In the genomic region with DNA sequence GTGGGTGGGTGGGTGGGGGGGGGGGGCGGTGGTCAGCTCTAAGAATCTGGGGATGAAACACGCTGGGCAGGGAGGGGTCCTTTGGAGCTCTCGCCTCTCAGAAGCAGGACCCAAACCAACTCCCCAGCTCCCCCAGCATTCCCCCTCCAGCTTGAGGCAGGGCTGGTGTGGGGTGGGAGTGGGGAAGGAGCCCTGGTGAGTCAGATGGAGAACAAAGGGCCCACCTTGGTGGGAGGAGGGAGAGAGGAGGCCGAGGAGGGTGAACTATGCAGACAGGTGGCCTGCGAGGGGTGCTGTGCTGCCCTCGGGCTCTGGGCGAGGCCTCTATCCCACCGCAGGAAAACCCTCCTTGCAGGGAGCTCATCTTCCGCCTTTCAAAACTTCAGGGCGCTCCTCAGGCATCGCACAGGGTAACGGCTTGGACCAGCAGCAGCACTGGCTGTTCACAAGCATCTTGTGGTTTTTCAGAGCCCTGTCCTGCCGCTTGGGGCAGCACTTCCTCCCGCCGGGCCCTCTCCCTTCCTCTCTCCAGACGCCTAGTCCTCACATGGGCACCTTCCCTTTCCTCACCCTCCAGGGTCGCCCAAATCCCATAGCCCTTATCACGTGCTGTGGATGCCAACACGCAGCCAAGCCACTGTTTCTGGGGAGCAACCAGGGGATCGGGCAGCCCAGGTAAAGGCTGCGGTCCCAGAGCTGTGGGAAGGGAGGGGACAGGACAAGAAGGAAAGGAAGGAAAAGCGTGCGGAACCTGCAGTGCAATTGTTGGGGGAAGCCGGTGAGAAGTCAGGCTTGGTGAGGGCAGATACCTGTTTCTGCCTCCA, we compare ENCODE assay signal across 1 cellular context.
TF ChIP-seq lines count a peak whose summit lies in the region.

No MANE protein-coding gene starts in this region.

TF ChIP-seq in neural cell, 6 proteins besides CTCF, POLR2A, EP300 and RAD21:
- TF ChIP-seq, protein P1, sequence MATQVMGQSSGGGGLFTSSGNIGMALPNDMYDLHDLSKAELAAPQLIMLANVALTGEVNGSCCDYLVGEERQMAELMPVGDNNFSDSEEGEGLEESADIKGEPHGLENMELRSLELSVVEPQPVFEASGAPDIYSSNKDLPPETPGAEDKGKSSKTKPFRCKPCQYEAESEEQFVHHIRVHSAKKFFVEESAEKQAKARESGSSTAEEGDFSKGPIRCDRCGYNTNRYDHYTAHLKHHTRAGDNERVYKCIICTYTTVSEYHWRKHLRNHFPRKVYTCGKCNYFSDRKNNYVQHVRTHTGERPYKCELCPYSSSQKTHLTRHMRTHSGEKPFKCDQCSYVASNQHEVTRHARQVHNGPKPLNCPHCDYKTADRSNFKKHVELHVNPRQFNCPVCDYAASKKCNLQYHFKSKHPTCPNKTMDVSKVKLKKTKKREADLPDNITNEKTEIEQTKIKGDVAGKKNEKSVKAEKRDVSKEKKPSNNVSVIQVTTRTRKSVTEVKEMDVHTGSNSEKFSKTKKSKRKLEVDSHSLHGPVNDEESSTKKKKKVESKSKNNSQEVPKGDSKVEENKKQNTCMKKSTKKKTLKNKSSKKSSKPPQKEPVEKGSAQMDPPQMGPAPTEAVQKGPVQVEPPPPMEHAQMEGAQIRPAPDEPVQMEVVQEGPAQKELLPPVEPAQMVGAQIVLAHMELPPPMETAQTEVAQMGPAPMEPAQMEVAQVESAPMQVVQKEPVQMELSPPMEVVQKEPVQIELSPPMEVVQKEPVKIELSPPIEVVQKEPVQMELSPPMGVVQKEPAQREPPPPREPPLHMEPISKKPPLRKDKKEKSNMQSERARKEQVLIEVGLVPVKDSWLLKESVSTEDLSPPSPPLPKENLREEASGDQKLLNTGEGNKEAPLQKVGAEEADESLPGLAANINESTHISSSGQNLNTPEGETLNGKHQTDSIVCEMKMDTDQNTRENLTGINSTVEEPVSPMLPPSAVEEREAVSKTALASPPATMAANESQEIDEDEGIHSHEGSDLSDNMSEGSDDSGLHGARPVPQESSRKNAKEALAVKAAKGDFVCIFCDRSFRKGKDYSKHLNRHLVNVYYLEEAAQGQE (IDR thresholded peaks at IDR 0.05; ENCODE audit: borderline replicate concordance) = no peak
- TF ChIP-seq POLR2AphosphoS5 (IDR thresholded peaks at IDR 0.05) = no peak
- TF ChIP-seq SMC3 (conservative IDR thresholded peaks at IDR 0.05; ENCODE audit: poor library complexity) = no peak
- TF ChIP-seq EZH2 (IDR thresholded peaks at IDR 0.05; ENCODE audit: borderline replicate concordance, insufficient read depth, low read length, poor library complexity, severe bottlenecking) = no peak
- no peak for TF ChIP-seq TAF1 (IDR thresholded peaks at IDR 0.05; ENCODE audit: low read depth)
- TF ChIP-seq MXI1 (conservative IDR thresholded peaks at IDR 0.05; ENCODE audit: poor library complexity, severe bottlenecking) = no peak
